In the genomic region with DNA sequence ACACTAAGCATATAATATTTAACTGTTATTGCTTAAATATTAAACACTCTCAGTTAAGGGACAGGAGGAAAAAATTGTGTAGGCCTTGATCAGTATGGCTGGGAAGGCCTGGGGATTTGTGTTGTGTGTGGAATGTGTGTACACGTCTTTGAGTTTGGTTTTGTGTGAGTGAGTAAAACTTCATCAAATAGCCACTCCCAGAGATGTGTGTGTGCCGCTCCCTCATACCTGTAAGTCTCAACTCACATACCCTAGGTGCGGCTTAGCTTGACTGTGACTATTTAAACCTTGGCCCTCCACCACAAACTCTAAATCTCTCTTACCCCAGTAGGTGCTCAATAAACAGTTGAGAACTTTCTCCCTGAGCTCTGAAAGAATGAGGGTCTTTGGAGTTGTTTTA, we compare ENCODE assay signal across 23 cellular contexts.
"Had no signal": no experiment of that assay in that cellular context is flagged by ENCODE, and none has a peak within 500 bp of the region (broad histone marks: within the 10 kb centered on the region; RNA-seq: fewer than 3 reads in every experiment).

No MANE protein-coding gene starts in this region.

- DNase-seq: naive thymus-derived CD4-positive, alpha-beta T cell; natural killer cell; nephron progenitor cell; nucleus accumbens; pancreas; right cardiac atrium; right lobe of liver; sigmoid colon; small intestine; stimulated activated CD4-positive, alpha-beta T cell treated with anti-CD3 and anti-CD28 coated beads, Interleukin-15, amount 100 ng/mL, for 24 hours; stimulated activated CD4-positive, alpha-beta T cell treated with anti-CD3 and anti-CD28 coated beads, Interleukin-2, amount 100 ng/mL, for 24 hours; stimulated activated CD4-positive, alpha-beta T cell treated with anti-CD3 and anti-CD28 coated beads, Interleukin-2, amount 100 ng/mL, for 48 hours; stimulated activated CD4-positive, alpha-beta T cell treated with anti-CD3 and anti-CD28 coated beads, Interleukin-4, amount 100 ng/mL, for 24 hours; stimulated activated naive B cell treated with anti-CD40 and anti-IgM and Interleukin-4, amounts not matched to agents 10 μg/mL and 1 μg/mL and 100 μg/mL, for 72 hours; stimulated activated naive CD4-positive, alpha-beta T cell treated with Interleukin-2 at 50 U/mL for 16 hours; stomach; thyroid gland; trophoblast cell; upper lobe of left lung had no signal

- H3K9me3 ChIP-seq: neutrophil, pancreas, prostate gland, right lobe of liver, sigmoid colon, thoracic aorta, thyroid gland, upper lobe of left lung had no signal

- H3K27me3 ChIP-seq: neutrophil, pancreas, right lobe of liver, sigmoid colon, stomach, thyroid gland, tibial nerve, upper lobe of left lung had no signal

- H3K4me1 ChIP-seq: prostate gland, right lobe of liver, sigmoid colon, stomach, tibial nerve, upper lobe of left lung had no signal

- H3K27ac ChIP-seq: neutrophil, pancreas, prostate gland, right lobe of liver, sigmoid colon, stomach, thoracic aorta, thyroid gland, tibial nerve, upper lobe of left lung had no signal

- H3K4me3 ChIP-seq: pancreas, prostate gland, right lobe of liver, sigmoid colon, stomach, thoracic aorta, thyroid gland, tibial nerve, upper lobe of left lung had no signal

- H3K36me3 ChIP-seq: neutrophil, prostate gland, right lobe of liver, sigmoid colon, stomach, thoracic aorta, thyroid gland, upper lobe of left lung had no signal
